Comparison of ENCODE assay signal across 1 cellular context in the genomic region with DNA sequence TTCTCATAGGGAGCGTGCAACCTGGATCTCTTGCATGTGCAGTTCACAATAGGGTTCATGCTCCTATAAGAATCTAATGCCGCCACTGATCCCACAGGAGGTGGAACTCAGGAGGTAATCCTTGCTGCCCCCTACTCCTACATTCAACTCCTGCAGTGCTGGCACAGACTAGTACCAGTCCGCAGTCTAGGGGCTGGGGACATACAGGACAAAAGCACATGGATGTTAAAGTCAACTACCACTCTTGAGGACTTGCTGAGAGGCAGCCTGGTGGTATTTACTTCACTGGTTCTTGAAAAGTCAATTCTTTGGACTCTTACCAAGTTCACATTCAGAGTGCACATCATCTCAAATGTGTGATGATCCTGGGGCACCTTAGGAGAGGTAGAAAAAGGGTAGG.
TF ChIP-seq lines count a peak whose summit lies in the region.

No MANE protein-coding gene starts in this region.

TF ChIP-seq in WTC11, 78 proteins besides CTCF, POLR2A, EP300 and RAD21 (continued from another document):
- TF ChIP-seq, protein P1, sequence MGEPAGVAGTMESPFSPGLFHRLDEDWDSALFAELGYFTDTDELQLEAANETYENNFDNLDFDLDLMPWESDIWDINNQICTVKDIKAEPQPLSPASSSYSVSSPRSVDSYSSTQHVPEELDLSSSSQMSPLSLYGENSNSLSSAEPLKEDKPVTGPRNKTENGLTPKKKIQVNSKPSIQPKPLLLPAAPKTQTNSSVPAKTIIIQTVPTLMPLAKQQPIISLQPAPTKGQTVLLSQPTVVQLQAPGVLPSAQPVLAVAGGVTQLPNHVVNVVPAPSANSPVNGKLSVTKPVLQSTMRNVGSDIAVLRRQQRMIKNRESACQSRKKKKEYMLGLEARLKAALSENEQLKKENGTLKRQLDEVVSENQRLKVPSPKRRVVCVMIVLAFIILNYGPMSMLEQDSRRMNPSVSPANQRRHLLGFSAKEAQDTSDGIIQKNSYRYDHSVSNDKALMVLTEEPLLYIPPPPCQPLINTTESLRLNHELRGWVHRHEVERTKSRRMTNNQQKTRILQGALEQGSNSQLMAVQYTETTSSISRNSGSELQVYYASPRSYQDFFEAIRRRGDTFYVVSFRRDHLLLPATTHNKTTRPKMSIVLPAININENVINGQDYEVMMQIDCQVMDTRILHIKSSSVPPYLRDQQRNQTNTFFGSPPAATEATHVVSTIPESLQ (CRISPR knock-in tag; IDR thresholded peaks at IDR 0.05) = no peak
- TF ChIP-seq, protein P2, sequence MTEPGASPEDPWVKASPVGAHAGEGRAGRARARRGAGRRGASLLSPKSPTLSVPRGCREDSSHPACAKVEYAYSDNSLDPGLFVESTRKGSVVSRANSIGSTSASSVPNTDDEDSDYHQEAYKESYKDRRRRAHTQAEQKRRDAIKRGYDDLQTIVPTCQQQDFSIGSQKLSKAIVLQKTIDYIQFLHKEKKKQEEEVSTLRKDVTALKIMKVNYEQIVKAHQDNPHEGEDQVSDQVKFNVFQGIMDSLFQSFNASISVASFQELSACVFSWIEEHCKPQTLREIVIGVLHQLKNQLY (CRISPR knock-in tag; IDR thresholded peaks at IDR 0.05) = no peak
- TF ChIP-seq FOXP1 (CRISPR knock-in tag; IDR thresholded peaks at IDR 0.05; ENCODE audit: borderline replicate concordance) (no peak), NFYB (CRISPR knock-in tag; conservative IDR thresholded peaks at IDR 0.05; ENCODE audit: low read depth) (no peak), NR2C2 (CRISPR knock-in tag; IDR thresholded peaks at IDR 0.05) (no peak), ATF1 (CRISPR knock-in tag; IDR thresholded peaks at IDR 0.05) (no peak), ZNF232 (CRISPR knock-in tag; IDR thresholded peaks at IDR 0.05) (no peak), MXD4 (CRISPR knock-in tag; IDR thresholded peaks at IDR 0.05; ENCODE audit: borderline replicate concordance) (no peak)
- TF ChIP-seq, protein P3, sequence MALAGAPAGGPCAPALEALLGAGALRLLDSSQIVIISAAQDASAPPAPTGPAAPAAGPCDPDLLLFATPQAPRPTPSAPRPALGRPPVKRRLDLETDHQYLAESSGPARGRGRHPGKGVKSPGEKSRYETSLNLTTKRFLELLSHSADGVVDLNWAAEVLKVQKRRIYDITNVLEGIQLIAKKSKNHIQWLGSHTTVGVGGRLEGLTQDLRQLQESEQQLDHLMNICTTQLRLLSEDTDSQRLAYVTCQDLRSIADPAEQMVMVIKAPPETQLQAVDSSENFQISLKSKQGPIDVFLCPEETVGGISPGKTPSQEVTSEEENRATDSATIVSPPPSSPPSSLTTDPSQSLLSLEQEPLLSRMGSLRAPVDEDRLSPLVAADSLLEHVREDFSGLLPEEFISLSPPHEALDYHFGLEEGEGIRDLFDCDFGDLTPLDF (CRISPR knock-in tag; IDR thresholded peaks at IDR 0.05) = no peak
- TF ChIP-seq, protein P4, sequence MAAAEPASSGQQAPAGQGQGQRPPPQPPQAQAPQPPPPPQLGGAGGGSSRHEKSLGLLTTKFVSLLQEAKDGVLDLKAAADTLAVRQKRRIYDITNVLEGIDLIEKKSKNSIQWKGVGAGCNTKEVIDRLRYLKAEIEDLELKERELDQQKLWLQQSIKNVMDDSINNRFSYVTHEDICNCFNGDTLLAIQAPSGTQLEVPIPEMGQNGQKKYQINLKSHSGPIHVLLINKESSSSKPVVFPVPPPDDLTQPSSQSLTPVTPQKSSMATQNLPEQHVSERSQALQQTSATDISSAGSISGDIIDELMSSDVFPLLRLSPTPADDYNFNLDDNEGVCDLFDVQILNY (CRISPR knock-in tag; IDR thresholded peaks at IDR 0.05) = no peak
- TF ChIP-seq, protein P5, sequence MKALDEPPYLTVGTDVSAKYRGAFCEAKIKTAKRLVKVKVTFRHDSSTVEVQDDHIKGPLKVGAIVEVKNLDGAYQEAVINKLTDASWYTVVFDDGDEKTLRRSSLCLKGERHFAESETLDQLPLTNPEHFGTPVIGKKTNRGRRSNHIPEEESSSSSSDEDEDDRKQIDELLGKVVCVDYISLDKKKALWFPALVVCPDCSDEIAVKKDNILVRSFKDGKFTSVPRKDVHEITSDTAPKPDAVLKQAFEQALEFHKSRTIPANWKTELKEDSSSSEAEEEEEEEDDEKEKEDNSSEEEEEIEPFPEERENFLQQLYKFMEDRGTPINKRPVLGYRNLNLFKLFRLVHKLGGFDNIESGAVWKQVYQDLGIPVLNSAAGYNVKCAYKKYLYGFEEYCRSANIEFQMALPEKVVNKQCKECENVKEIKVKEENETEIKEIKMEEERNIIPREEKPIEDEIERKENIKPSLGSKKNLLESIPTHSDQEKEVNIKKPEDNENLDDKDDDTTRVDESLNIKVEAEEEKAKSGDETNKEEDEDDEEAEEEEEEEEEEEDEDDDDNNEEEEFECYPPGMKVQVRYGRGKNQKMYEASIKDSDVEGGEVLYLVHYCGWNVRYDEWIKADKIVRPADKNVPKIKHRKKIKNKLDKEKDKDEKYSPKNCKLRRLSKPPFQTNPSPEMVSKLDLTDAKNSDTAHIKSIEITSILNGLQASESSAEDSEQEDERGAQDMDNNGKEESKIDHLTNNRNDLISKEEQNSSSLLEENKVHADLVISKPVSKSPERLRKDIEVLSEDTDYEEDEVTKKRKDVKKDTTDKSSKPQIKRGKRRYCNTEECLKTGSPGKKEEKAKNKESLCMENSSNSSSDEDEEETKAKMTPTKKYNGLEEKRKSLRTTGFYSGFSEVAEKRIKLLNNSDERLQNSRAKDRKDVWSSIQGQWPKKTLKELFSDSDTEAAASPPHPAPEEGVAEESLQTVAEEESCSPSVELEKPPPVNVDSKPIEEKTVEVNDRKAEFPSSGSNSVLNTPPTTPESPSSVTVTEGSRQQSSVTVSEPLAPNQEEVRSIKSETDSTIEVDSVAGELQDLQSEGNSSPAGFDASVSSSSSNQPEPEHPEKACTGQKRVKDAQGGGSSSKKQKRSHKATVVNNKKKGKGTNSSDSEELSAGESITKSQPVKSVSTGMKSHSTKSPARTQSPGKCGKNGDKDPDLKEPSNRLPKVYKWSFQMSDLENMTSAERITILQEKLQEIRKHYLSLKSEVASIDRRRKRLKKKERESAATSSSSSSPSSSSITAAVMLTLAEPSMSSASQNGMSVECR (CRISPR knock-in tag; IDR thresholded peaks at IDR 0.05; ENCODE audit: borderline replicate concordance) = no peak
